16 cellular contexts compared by ENCODE assay signal in genomic region chr4:4637710-4638109, GRCh38.
A peak's percentile ranks its signal among the peaks of the same experiment; 100 is the strongest.
DNase-seq lines count a peak whose midpoint lies in the region; ATAC-seq and TF ChIP-seq lines count a peak whose summit lies in the region.
"Had no signal": no experiment of that assay in that cellular context is flagged by ENCODE, and none has a peak within 500 bp of the region (broad histone marks: within the 10 kb centered on the region; RNA-seq: fewer than 3 reads in every experiment).

No MANE protein-coding gene starts in this region.

- intact Hi-C loops in natural killer cell (cut with micrococcal nuclease) (no loop called here), tibial artery (cut with DNase I; ENCODE audit: low total_unique reads) (no loop called here)

- H3K4me3 ChIP-seq in tibial artery: no peak overlapping the region
- H3K4me3 ChIP-seq: dorsolateral prefrontal cortex, PC-9, prostate gland had no signal

- no peak for DNase-seq in natural killer cell treated with Interleukin-12 subunit alpha and Interleukin-12 subunit beta and Interleukin-15 and Interleukin-18, amount 100 ng/mL, for 72 hours (ENCODE audit: low spot score)
- DNase-seq in natural killer cell (no peak), D341Med (ENCODE audit: low spot score) (no peak), medulla oblongata (ENCODE audit: extremely low spot score) (no peak), tibial artery (no peak)
- DNase-seq in stimulated activated CD8-positive, alpha-beta memory T cell treated with anti-CD3 and anti-CD28 coated beads, Interleukin-4, amount 100 ng/mL, for 48 hours: peak; percentile 26
- DNase-seq: DND-41, dorsolateral prefrontal cortex, foreskin fibroblast, NCI-H2171 treated with DMSO at 0.1 percent for 48 hours, PC-9, T-helper 17 cell had no signal

- ATAC-seq in natural killer cell treated with Interleukin-12 subunit alpha and Interleukin-12 subunit beta and Interleukin-15 and Interleukin-18, amount 100 ng/mL, for 72 hours: peak; percentile 59 to 85
- ATAC-seq in natural killer cell (no peak), GM21381 (IDR thresholded peaks at IDR 0.05; ENCODE audit: unreplicated experiment) (peak; percentile 91), HG03378 (IDR thresholded peaks at IDR 0.05; ENCODE audit: unreplicated experiment) (peak; percentile 92)
- ATAC-seq: T-helper 17 cell had no signal

- no peaks in the 10 kb centered on the region for H3K9me3 ChIP-seq in tibial artery
- H3K9me3 ChIP-seq: prostate gland had no signal

- no peaks in the 10 kb centered on the region for H3K9me3 Mint-ChIP-seq in natural killer cell treated with Interleukin-12 subunit alpha and Interleukin-12 subunit beta and Interleukin-15 and Interleukin-18, amount 100 ng/mL, for 72 hours
- no peaks in the 10 kb centered on the region for H3K9me3 Mint-ChIP-seq in natural killer cell

- H3K27me3 Mint-ChIP-seq in natural killer cell treated with Interleukin-12 subunit alpha and Interleukin-12 subunit beta and Interleukin-15 and Interleukin-18, amount 100 ng/mL, for 72 hours: no peaks in the 10 kb centered on the region
- H3K27me3 Mint-ChIP-seq in natural killer cell (ENCODE audit: low read depth in 2 of 2): no peaks in the 10 kb centered on the region
- H3K27me3 Mint-ChIP-seq: B cell, T-helper 17 cell had no signal

- TF ChIP-seq CTCF in natural killer cell (IDR thresholded peaks at IDR 0.05) (no peak), tibial artery (IDR thresholded peaks at IDR 0.05) (no peak)

- peaks cover 0 to 2% of the 10 kb centered on the region in 2 donors for H3K4me1 Mint-ChIP-seq in natural killer cell treated with Interleukin-12 subunit alpha and Interleukin-12 subunit beta and Interleukin-15 and Interleukin-18, amount 100 ng/mL, for 72 hours (ENCODE audit: low read depth in 2 of 2)
- H3K4me1 Mint-ChIP-seq in natural killer cell: no peaks in the 10 kb centered on the region
- H3K4me1 Mint-ChIP-seq: B cell had no signal

- H3K36me3 ChIP-seq in tibial artery: no peaks in the 10 kb centered on the region
- H3K36me3 ChIP-seq: prostate gland had no signal

- no peak overlapping the region for H3K27ac Mint-ChIP-seq in natural killer cell treated with Interleukin-12 subunit alpha and Interleukin-12 subunit beta and Interleukin-15 and Interleukin-18, amount 100 ng/mL, for 72 hours
- H3K27ac Mint-ChIP-seq in natural killer cell: no peak overlapping the region
- H3K27ac Mint-ChIP-seq: B cell, T-helper 17 cell had no signal

- no peaks in the 10 kb centered on the region for H3K27me3 ChIP-seq in tibial artery
- H3K27me3 ChIP-seq: dorsolateral prefrontal cortex had no signal

- H3K36me3 Mint-ChIP-seq in natural killer cell treated with Interleukin-12 subunit alpha and Interleukin-12 subunit beta and Interleukin-15 and Interleukin-18, amount 100 ng/mL, for 72 hours: no peaks in the 10 kb centered on the region
- no peaks in the 10 kb centered on the region for H3K36me3 Mint-ChIP-seq in natural killer cell

- H3K4me3 Mint-ChIP-seq in natural killer cell treated with Interleukin-12 subunit alpha and Interleukin-12 subunit beta and Interleukin-15 and Interleukin-18, amount 100 ng/mL, for 72 hours: no peak overlapping the region
- H3K4me3 Mint-ChIP-seq in natural killer cell: no peak overlapping the region
- H3K4me3 Mint-ChIP-seq: B cell, T-helper 17 cell had no signal

- no peak overlapping the region for H3K27ac ChIP-seq in tibial artery
- H3K27ac ChIP-seq: dorsolateral prefrontal cortex, PC-9, prostate gland had no signal

- H3K4me1 ChIP-seq in tibial artery: no peaks in the 10 kb centered on the region
- H3K4me1 ChIP-seq: prostate gland had no signal

Comparison
In these comparisons a context has a peak if more than half of its experiments do, and no peak if none do; other contexts are left out.
1. ATAC-seq: peak in natural killer cell treated with Interleukin-12 subunit alpha and Interleukin-12 subunit beta and Interleukin-15 and Interleukin-18, amount 100 ng/mL, for 72 hours (2 of 2), GM21381 (single experiment) and HG03378 (single experiment); none in natural killer cell (0 of 3).